18 cellular contexts compared by ENCODE assay signal in genomic region chrX:68915778-68916177, GRCh38.
DNase-seq lines count a peak whose midpoint lies in the region; ATAC-seq and TF ChIP-seq lines count a peak whose summit lies in the region.
"Had no signal": no experiment of that assay in that cellular context is flagged by ENCODE, and none has a peak within 500 bp of the region (broad histone marks: within the 10 kb centered on the region; RNA-seq: fewer than 3 reads in every experiment).

No MANE protein-coding gene starts in this region.

- H3K36me3 ChIP-seq in mucosa of descending colon (ENCODE audit: low read depth) = no peaks in the 10 kb centered on the region
- H3K36me3 ChIP-seq: ovary, upper lobe of left lung had no signal

- peak overlapping the region; percentile 28 for H3K27ac Mint-ChIP-seq in activated CD4-positive, alpha-beta T cell treated with anti-CD3 and anti-CD28 coated beads, Interleukin-2, amount 10 ng/mL, durations not matched to agents 7 days and 5 days
- H3K27ac Mint-ChIP-seq in glutamatergic neuron (ENCODE audit: unreplicated experiment) = no peak overlapping the region
- H3K27ac Mint-ChIP-seq: stimulated activated memory B cell treated with anti-CD40 and anti-IgM and Interleukin-4, amounts not matched to agents 10 μg/mL and 1 μg/mL and 100 μg/mL, for 72 hours had no signal

- ATAC-seq in GM21786 (IDR thresholded peaks at IDR 0.05; ENCODE audit: unreplicated experiment) (peak; percentile 75), HG03378 (IDR thresholded peaks at IDR 0.05; ENCODE audit: unreplicated experiment) (peak; percentile 95), mucosa of descending colon (peak; percentile 19)
- ATAC-seq: PC-3; stimulated activated memory B cell treated with anti-CD40 and anti-IgM and Interleukin-4, amounts not matched to agents 10 μg/mL and 1 μg/mL and 100 μg/mL, for 72 hours had no signal

- H3K4me3 Mint-ChIP-seq in activated CD4-positive, alpha-beta T cell treated with anti-CD3 and anti-CD28 coated beads, Interleukin-2, amount 10 ng/mL, durations not matched to agents 7 days and 5 days = no peak overlapping the region
- H3K4me3 Mint-ChIP-seq in glutamatergic neuron (ENCODE audit: unreplicated experiment) = no peak overlapping the region
- H3K4me3 Mint-ChIP-seq: stimulated activated memory B cell treated with anti-CD40 and anti-IgM and Interleukin-4, amounts not matched to agents 10 μg/mL and 1 μg/mL and 100 μg/mL, for 72 hours had no signal

- intact Hi-C loops in mucosa of descending colon (cut with DNase I, micrococcal nuclease) = no loop called here

- TF ChIP-seq CTCF in mucosa of descending colon (IDR thresholded peaks at IDR 0.05) = no peak
- no peak for TF ChIP-seq CTCF in glutamatergic neuron (IDR thresholded peaks at IDR 0.05; ENCODE audit: partially characterized antibody, unreplicated experiment)

- no peaks in the 10 kb centered on the region for H3K27me3 Mint-ChIP-seq in activated CD4-positive, alpha-beta T cell treated with anti-CD3 and anti-CD28 coated beads, Interleukin-2, amount 10 ng/mL, durations not matched to agents 7 days and 5 days
- peaks cover 1% of the 10 kb centered on the region for H3K27me3 Mint-ChIP-seq in glutamatergic neuron (ENCODE audit: unreplicated experiment)

- no peaks in the 10 kb centered on the region for H3K9me3 Mint-ChIP-seq in activated CD4-positive, alpha-beta T cell treated with anti-CD3 and anti-CD28 coated beads, Interleukin-2, amount 10 ng/mL, durations not matched to agents 7 days and 5 days
- no peaks in the 10 kb centered on the region for H3K9me3 Mint-ChIP-seq in glutamatergic neuron (ENCODE audit: unreplicated experiment)
- H3K9me3 Mint-ChIP-seq: stimulated activated memory B cell treated with anti-CD40 and anti-IgM and Interleukin-4, amounts not matched to agents 10 μg/mL and 1 μg/mL and 100 μg/mL, for 72 hours had no signal

- no peak overlapping the region for H3K4me3 ChIP-seq in mucosa of descending colon
- H3K4me3 ChIP-seq: ovary, skin epidermis, upper lobe of left lung had no signal

- POLR2A ChIA-PET in activated CD4-positive, alpha-beta T cell treated with anti-CD3 and anti-CD28 coated beads, Interleukin-2, amount 10 ng/mL, durations not matched to agents 7 days and 5 days (lab: Charles Lee) = no interaction called here

- peaks cover 11% of the 10 kb centered on the region for H3K4me1 Mint-ChIP-seq in activated CD4-positive, alpha-beta T cell treated with anti-CD3 and anti-CD28 coated beads, Interleukin-2, amount 10 ng/mL, durations not matched to agents 7 days and 5 days
- H3K4me1 Mint-ChIP-seq in glutamatergic neuron (ENCODE audit: low read depth, unreplicated experiment) = peaks cover 6% of the 10 kb centered on the region
- H3K4me1 Mint-ChIP-seq: stimulated activated memory B cell treated with anti-CD40 and anti-IgM and Interleukin-4, amounts not matched to agents 10 μg/mL and 1 μg/mL and 100 μg/mL, for 72 hours had no signal

- CTCF ChIA-PET in activated CD4-positive, alpha-beta T cell treated with anti-CD3 and anti-CD28 coated beads, Interleukin-2, amount 10 ng/mL, durations not matched to agents 7 days and 5 days (lab: Charles Lee) = interaction anchor here (1.1 kb wide), 1 partner anchor 65 kb away, joined by 3 read pairs; no protein-coding TSS in a partner anchor

- no peak for DNase-seq in activated CD4-positive, alpha-beta T cell treated with anti-CD3 and anti-CD28 coated beads, Interleukin-2, amount 10 ng/mL, durations not matched to agents 7 days and 5 days
- DNase-seq in activated CD4-positive, alpha-beta T cell treated with anti-CD3 and anti-CD28 coated beads, Interleukin-2, amount 50 U/mL, for 4 hours = no peak
- DNase-seq in mucosa of descending colon (no peak), NOMO-1 treated with DMSO at 0.1 percent for 48 hours (lab: John Stamatoyannopoulos, UW; ENCODE audit: unreplicated experiment) (no peak), glutamatergic neuron (no peak)
- DNase-seq in activated naive CD4-positive, alpha-beta T cell treated with Interleukin-2 at 50 U/mL for 16 hours = no peak
- DNase-seq: amniotic stem cell, C1 segment of cervical spinal cord, GOT3, NCI-H187, NCI-H510A, ovary, PC-3, upper lobe of left lung had no signal

- H3K36me3 Mint-ChIP-seq in activated CD4-positive, alpha-beta T cell treated with anti-CD3 and anti-CD28 coated beads, Interleukin-2, amount 10 ng/mL, durations not matched to agents 7 days and 5 days (ENCODE audit: low read depth) = no peaks in the 10 kb centered on the region
- H3K36me3 Mint-ChIP-seq in glutamatergic neuron (ENCODE audit: unreplicated experiment) = no peaks in the 10 kb centered on the region
- H3K36me3 Mint-ChIP-seq: stimulated activated memory B cell treated with anti-CD40 and anti-IgM and Interleukin-4, amounts not matched to agents 10 μg/mL and 1 μg/mL and 100 μg/mL, for 72 hours had no signal

- H3K9me3 ChIP-seq in mucosa of descending colon = no peaks in the 10 kb centered on the region
- H3K9me3 ChIP-seq: ovary, upper lobe of left lung had no signal

- H3K4me1 ChIP-seq in mucosa of descending colon (ENCODE audit: low read depth) = no peaks in the 10 kb centered on the region
- H3K4me1 ChIP-seq: upper lobe of left lung had no signal

Comparison
In these comparisons a context has a peak if more than half of its experiments do, and no peak if none do; other contexts are left out.
1. ATAC-seq: peak in every context shown above with its lines; median percentile 95 in HG03378; 75 in GM21786; 19 in mucosa of descending colon.